ENCODE assay signal across 26 cellular contexts in the genomic region with DNA sequence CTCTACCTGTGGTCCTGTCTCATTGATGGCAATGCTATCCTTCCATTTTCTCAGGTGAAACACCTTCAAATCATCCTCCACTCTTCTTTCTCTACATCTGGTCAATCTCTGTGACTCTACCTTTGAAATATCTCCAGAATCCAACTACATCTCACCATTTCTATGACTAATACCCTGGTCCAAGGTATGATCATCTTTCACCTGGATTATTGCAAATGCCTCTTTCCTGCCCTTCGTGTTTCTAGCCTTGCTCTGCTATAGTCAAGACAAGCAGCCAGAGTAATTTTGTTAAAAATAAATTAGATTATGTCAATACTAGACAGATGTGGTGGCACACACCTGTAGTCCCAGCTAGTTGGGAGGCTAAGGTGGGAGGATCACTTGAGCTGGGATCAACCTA. TPM values are rescaled to one million over a fixed set of nuclear protein-coding genes. Genes with fewer than 3 reads are reported as not detected.
"Had no signal": no experiment of that assay in that cellular context is flagged by ENCODE, and none has a peak within 500 bp of the region (broad histone marks: within the 10 kb centered on the region; RNA-seq: fewer than 3 reads in every experiment).

No MANE protein-coding gene starts in this region.

- H3K27ac ChIP-seq: Peyer's patch, SJSA1, SK-N-MC had no signal

- H3K9me3 ChIP-seq: MG63, Peyer's patch, SJSA1 had no signal

- DNase-seq: IMR-90, Karpas-422, KG1, MG63, NCI-H1092, NCI-H1105 treated with DMSO at 0.1 percent for 48 hours, NCI-H1417 treated with DMSO at 0.1 percent for 48 hours, NCI-H146, NCI-H1694 treated with DMSO at 0.1 percent for 48 hours, NCI-H1930, NCI-H2081, NCI-H2107, NCI-H2171, NCI-H226, NCI-H446, NCI-H510A, NCI-H524 treated with DMSO at 0.1 percent for 48 hours, NCI-H69, NCI-H774, Peyer's patch, Right ventricle myocardium superior, SIG-M5 had no signal

- H3K36me3 ChIP-seq: MG63, Peyer's patch, SJSA1 had no signal

- ATAC-seq: HepG2 had no signal

- FAIRE-seq: HepG2 had no signal

- H3K4me3 ChIP-seq: MG63, Peyer's patch, SJSA1, SK-N-MC had no signal

- H3K27me3 ChIP-seq: Peyer's patch had no signal

RNA-seq across cellular contexts. Expression of a gene that starts 24.5 kb away (rescaled TPM):
- total RNA-seq: HepG2, Peyer's patch, Right ventricle myocardium superior, RPMI7951, SJSA1 had no signal
- polyA plus RNA-seq: HepG2 had no signal
